In the genomic region with DNA sequence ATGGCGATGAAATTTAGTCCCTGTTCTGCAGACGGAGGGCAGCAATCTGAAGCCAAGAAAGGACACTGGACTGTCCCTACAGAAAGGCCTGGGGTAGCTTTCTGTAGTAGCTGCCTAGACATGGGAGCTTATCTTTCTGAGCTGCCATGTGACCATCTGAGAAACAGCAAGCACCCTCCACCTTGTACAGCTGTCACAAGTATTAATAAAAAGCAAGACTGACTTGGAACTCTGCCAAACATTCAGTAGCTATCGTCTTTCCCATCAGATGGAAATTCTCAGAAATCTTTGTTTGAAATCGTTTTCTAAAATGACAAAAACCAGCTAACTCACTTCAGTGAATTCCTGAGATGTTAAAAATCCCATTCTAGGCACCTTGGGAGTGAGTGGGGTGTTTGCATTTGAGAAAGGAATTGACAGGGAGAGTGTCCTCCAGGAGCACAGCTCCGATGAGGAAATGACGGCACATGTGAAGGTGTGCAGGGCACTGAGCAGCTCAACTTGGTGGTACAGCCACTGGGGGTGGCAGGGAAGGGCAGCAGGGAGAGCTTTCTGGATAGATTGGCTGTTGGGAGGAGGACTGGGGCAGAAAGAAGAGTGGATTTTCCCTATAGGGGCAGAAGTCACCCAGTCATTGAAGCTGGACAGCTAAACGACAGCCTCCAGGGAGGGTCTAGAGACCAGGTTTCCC, we compare ENCODE assay signal across 12 cellular contexts. TPM values are rescaled to one million over a fixed set of nuclear protein-coding genes. Genes with fewer than 3 reads are reported as not detected.
DNase-seq lines count a peak whose midpoint lies in the region; ATAC-seq, FAIRE-seq and TF ChIP-seq lines count a peak whose summit lies in the region.
"Had no signal": no experiment of that assay in that cellular context is flagged by ENCODE, and none has a peak within 500 bp of the region (broad histone marks: within the 10 kb centered on the region; RNA-seq: fewer than 3 reads in every experiment).

No MANE protein-coding gene starts in this region.

- H3K4me3 ChIP-seq in right cardiac atrium (ENCODE audit: low read length), result no peak overlapping the region
- no peak overlapping the region for H3K4me3 ChIP-seq in small intestine (ENCODE audit: low read depth in 1 of 2, low read length in 2 of 2)
- H3K4me3 ChIP-seq in naive thymus-derived CD4-positive, alpha-beta T cell (ENCODE audit: low read length), result no peak overlapping the region

- peak overlapping the region; percentile 12 for H3K27ac ChIP-seq in KOPT-K1 (ENCODE audit: low read depth, low read length, poor library complexity, severe bottlenecking)
- peak overlapping the region; percentile 58 for H3K27ac ChIP-seq in VCaP
- peak overlapping the region; percentile 68 for H3K27ac ChIP-seq in right cardiac atrium (ENCODE audit: low read length)
- peak overlapping the region; percentile 72 to 88 for H3K27ac ChIP-seq in small intestine (ENCODE audit: low read depth in 1 of 2, low read length in 1 of 2)
- no peak overlapping the region for H3K27ac ChIP-seq in naive thymus-derived CD4-positive, alpha-beta T cell (ENCODE audit: low read depth, low read length)
- H3K27ac ChIP-seq: neutrophil had no signal

- peaks cover 28 to 58% (median 50%) of the 10 kb centered on the region in 7 donors for H3K4me1 Mint-ChIP-seq in naive thymus-derived CD4-positive, alpha-beta T cell

- H3K4me1 ChIP-seq in right cardiac atrium (ENCODE audit: control insufficient read depth, insufficient read depth, low read length) (peaks cover 29% of the 10 kb centered on the region), small intestine (ENCODE audit: control insufficient read depth in 2 of 2, insufficient read depth in 1 of 2, low read depth in 1 of 2, low read length in 1 of 2) (peaks cover 12 to 25% of the 10 kb centered on the region in 2 donors)
- peaks cover 10 to 28% of the 10 kb centered on the region in 2 donors for H3K4me1 ChIP-seq in naive thymus-derived CD4-positive, alpha-beta T cell (ENCODE audit: control insufficient read depth in 2 of 2, insufficient read depth in 2 of 2, low read length in 2 of 2)

- H3K27me3 ChIP-seq in right cardiac atrium (ENCODE audit: control insufficient read depth, insufficient read depth) (no peaks in the 10 kb centered on the region), small intestine (ENCODE audit: control insufficient read depth in 2 of 2, insufficient read depth in 2 of 2, low read length in 2 of 2) (no peaks in the 10 kb centered on the region)
- no peaks in the 10 kb centered on the region for H3K27me3 ChIP-seq in naive thymus-derived CD4-positive, alpha-beta T cell (ENCODE audit: control insufficient read depth in 2 of 2, insufficient read depth in 2 of 2, low read length in 2 of 2)
- H3K27me3 ChIP-seq: neutrophil had no signal

- CTCF ChIA-PET in naive thymus-derived CD4-positive, alpha-beta T cell (lab: Charles Lee), result interaction anchor here (3.7 kb wide), 1 partner anchor 31 kb away, joined by 16 read pairs; no protein-coding TSS in a partner anchor

- no peak overlapping the region for H3K4me3 Mint-ChIP-seq in naive thymus-derived CD4-positive, alpha-beta T cell
- H3K4me3 Mint-ChIP-seq: activated naive CD4-positive, alpha-beta T cell treated with anti-CD3 and anti-CD28 coated beads, Interleukin-2, amount 50 U/mL, for 24 hours had no signal

- no peak for DNase-seq in right cardiac atrium
- peak; percentile 70 for DNase-seq in small intestine
- DNase-seq in GF-D8 (lab: John Stamatoyannopoulos, UW), result no peak
- DNase-seq in naive thymus-derived CD4-positive, alpha-beta T cell, result no peak
- no peak for DNase-seq in activated CD4-positive, alpha-beta T cell treated with anti-CD3 and anti-CD28 coated beads for 4 hours
- no peak for DNase-seq in anterior cingulate cortex (lab: John Stamatoyannopoulos, UW)
- DNase-seq: DMS53 had no signal

- no peak for FAIRE-seq in small intestine (lab: Jason Lieb, UNC)

- intact Hi-C loops in right cardiac atrium (cut with DNase I), result no loop called here
- intact Hi-C loops in naive thymus-derived CD4-positive, alpha-beta T cell (cut with micrococcal nuclease), result no loop called here

- H3K36me3 Mint-ChIP-seq in naive thymus-derived CD4-positive, alpha-beta T cell, result peaks cover 5 to 25% (median 13%) of the 10 kb centered on the region in 5 donors
- H3K36me3 Mint-ChIP-seq: activated naive CD4-positive, alpha-beta T cell treated with anti-CD3 and anti-CD28 coated beads, Interleukin-2, amount 50 U/mL, for 24 hours had no signal

- no peak for TF ChIP-seq CTCF in VCaP (conservative IDR thresholded peaks at IDR 0.05)

- H3K9me3 Mint-ChIP-seq in naive thymus-derived CD4-positive, alpha-beta T cell, result no peaks in the 10 kb centered on the region
- H3K9me3 Mint-ChIP-seq: activated naive CD4-positive, alpha-beta T cell treated with anti-CD3 and anti-CD28 coated beads, Interleukin-2, amount 50 U/mL, for 24 hours had no signal

- ATAC-seq in right cardiac atrium, result peak in 1 of 2 donors; percentile 44
- ATAC-seq in naive thymus-derived CD4-positive, alpha-beta T cell, result no peak

- H3K27me3 Mint-ChIP-seq in naive thymus-derived CD4-positive, alpha-beta T cell, result no peaks in the 10 kb centered on the region
- H3K27me3 Mint-ChIP-seq: activated naive CD4-positive, alpha-beta T cell treated with anti-CD3 and anti-CD28 coated beads, Interleukin-2, amount 50 U/mL, for 24 hours had no signal

- peaks cover 26% of the 10 kb centered on the region for H3K36me3 ChIP-seq in KOPT-K1 (ENCODE audit: insufficient read depth, low read length)
- H3K36me3 ChIP-seq in small intestine (ENCODE audit: control insufficient read depth in 2 of 2, insufficient read depth in 2 of 2, low read length in 2 of 2), result peaks cover 0 to 2% of the 10 kb centered on the region in 2 donors
- H3K36me3 ChIP-seq in naive thymus-derived CD4-positive, alpha-beta T cell (ENCODE audit: control insufficient read depth in 2 of 3, insufficient read depth in 3 of 3, low read length in 3 of 3), result peaks cover 0 to 18% (median 0%) of the 10 kb centered on the region in 3 experiments

- H3K9me3 ChIP-seq in KOPT-K1 (ENCODE audit: insufficient read depth, low read length, poor library complexity, severe bottlenecking), result no peaks in the 10 kb centered on the region
- H3K9me3 ChIP-seq in right cardiac atrium (ENCODE audit: control insufficient read depth, low read length), result no peaks in the 10 kb centered on the region
- no peaks in the 10 kb centered on the region for H3K9me3 ChIP-seq in small intestine (ENCODE audit: control insufficient read depth, low read depth)
- no peaks in the 10 kb centered on the region for H3K9me3 ChIP-seq in naive thymus-derived CD4-positive, alpha-beta T cell (ENCODE audit: control insufficient read depth in 2 of 3, low read length in 3 of 3)
- H3K9me3 ChIP-seq: neutrophil had no signal

- POLR2A ChIA-PET in naive thymus-derived CD4-positive, alpha-beta T cell (lab: Charles Lee), result no interaction called here

- 35% methylated on average over 7 of the region's 7 CpGs for WGBS in right cardiac atrium
- WGBS in small intestine, 3 donors, result 16 to 44% (median 29%) methylated on average over 7 of the region's 7 CpGs

- H3K27ac Mint-ChIP-seq in naive thymus-derived CD4-positive, alpha-beta T cell, result no peak overlapping the region
- H3K27ac Mint-ChIP-seq: activated naive CD4-positive, alpha-beta T cell treated with anti-CD3 and anti-CD28 coated beads, Interleukin-2, amount 50 U/mL, for 24 hours had no signal

RNA-seq across cellular contexts. Expression of a gene that starts 24.5 kb away (rescaled TPM):
- total RNA-seq in right cardiac atrium, result 10 to 100 TPM; 14.8 to 61.8 (median 40.7) TPM
- polyA plus RNA-seq in right cardiac atrium (29.3 TPM), small intestine (10 to 100 TPM; 27.9 to 65.8 (median 45.1) TPM)
- total RNA-seq in naive thymus-derived CD4-positive, alpha-beta T cell, result 10 to 100 TPM; 33.1 to 51.7 (median 38.4) TPM
- polyA plus RNA-seq in naive thymus-derived CD4-positive, alpha-beta T cell, result 10 to 100 TPM; 39.7 to 44.7 TPM

RNA-seq across cellular contexts. Expression of a gene that starts 40.8 kb away (rescaled TPM):
- 10 to 100 TPM; 32.8 to 35.1 (median 34.8) TPM for total RNA-seq in right cardiac atrium
- polyA plus RNA-seq in right cardiac atrium (28.0 TPM), small intestine (10 to 100 TPM; 12.3 to 50.9 (median 18.6) TPM)
- 10 to 100 TPM; 28.2 to 47.3 (median 38.8) TPM for total RNA-seq in naive thymus-derived CD4-positive, alpha-beta T cell
- 10 to 100 TPM; 70.2 to 74.6 TPM for polyA plus RNA-seq in naive thymus-derived CD4-positive, alpha-beta T cell

RNA-seq across cellular contexts. Expression of a gene that starts 48.5 kb away (rescaled TPM):
- total RNA-seq in right cardiac atrium, result under 1 TPM in 1 of 4 donors, not detected in 3; 0.44 TPM
- 0.27 TPM for polyA plus RNA-seq in right cardiac atrium
- polyA plus RNA-seq in small intestine, result under 1 TPM in 1 of 3 donors, not detected in 2; 0.04 TPM
- not detected for total RNA-seq in naive thymus-derived CD4-positive, alpha-beta T cell
- not detected for polyA plus RNA-seq in naive thymus-derived CD4-positive, alpha-beta T cell
- total RNA-seq: fibroblast of lung had no signal
- polyA plus RNA-seq: fibroblast of lung had no signal
